In genomic region chr21:36725793-36726386, GRCh38 we compare ENCODE assay signal across 20 cellular contexts. TPM values are rescaled to one million over a fixed set of nuclear protein-coding genes. Genes with fewer than 3 reads are reported as not detected.
DNase-seq lines count a peak whose midpoint lies in the region; ATAC-seq and TF ChIP-seq lines count a peak whose summit lies in the region.
"Had no signal": no experiment of that assay in that cellular context is flagged by ENCODE, and none has a peak within 500 bp of the region (broad histone marks: within the 10 kb centered on the region; RNA-seq: fewer than 3 reads in every experiment).

No MANE protein-coding gene starts in this region.

- H3K4me3 ChIP-seq in endodermal cell (ENCODE audit: low read length) (no peak overlapping the region), suprapubic skin (no peak overlapping the region)
- H3K4me3 ChIP-seq: HAP-1, Peyer's patch had no signal

- H3K27ac Mint-ChIP-seq in endodermal cell = no peak overlapping the region
- H3K27ac Mint-ChIP-seq: CD4-positive, alpha-beta T cell had no signal

- peak overlapping the region; percentile 58 for H3K27ac ChIP-seq in VCaP
- H3K27ac ChIP-seq in endodermal cell (ENCODE audit: low read depth, low read length) = no peak overlapping the region
- no peak overlapping the region for H3K27ac ChIP-seq in suprapubic skin
- H3K27ac ChIP-seq: Peyer's patch had no signal

- ATAC-seq in HG02571 (IDR thresholded peaks at IDR 0.05; ENCODE audit: unreplicated experiment) = no peak

- TF ChIP-seq POLR2A in suprapubic skin (IDR thresholded peaks at IDR 0.05) = no peak

- H3K4me1 ChIP-seq in endodermal cell (ENCODE audit: control insufficient read depth, insufficient read depth, low read length) (no peaks in the 10 kb centered on the region), suprapubic skin (no peaks in the 10 kb centered on the region)
- H3K4me1 ChIP-seq: HAP-1, Peyer's patch had no signal

- peaks cover 4% of the 10 kb centered on the region for H3K4me1 Mint-ChIP-seq in endodermal cell

- no peak overlapping the region for H3K4me3 Mint-ChIP-seq in endodermal cell
- H3K4me3 Mint-ChIP-seq: CD4-positive, alpha-beta T cell had no signal

- no peak for TF ChIP-seq CTCF in VCaP (conservative IDR thresholded peaks at IDR 0.05)
- no peak for TF ChIP-seq CTCF in endodermal cell (conservative IDR thresholded peaks at IDR 0.05)
- no peak for TF ChIP-seq CTCF in suprapubic skin (IDR thresholded peaks at IDR 0.05)

- peak; percentile 31 for DNase-seq in endodermal cell
- DNase-seq in mesenteric fat pad (ENCODE audit: low spot score) = peak; percentile 72
- DNase-seq in suprapubic skin (ENCODE audit: low spot score in 2 of 2) = peak; percentile 34 to 60
- no peak for DNase-seq in DMS153 treated with DMSO at 0.1 percent for 48 hours (lab: John Stamatoyannopoulos, UW; ENCODE audit: unreplicated experiment)
- DNase-seq in stimulated activated CD4-positive, alpha-beta T cell treated with anti-CD3 and anti-CD28 coated beads, Interleukin-1b, Interleukin-23, amount 100 ng/mL, for 48 hours = no peak
- DNase-seq: COR-L47, DMS79 treated with DMSO at 0.1 percent for 48 hours, Kasumi-1, NCI-H1694 treated with DMSO at 0.1 percent for 48 hours, NCI-H2081 treated with DMSO at 0.1 percent for 48 hours, NCI-H2171 treated with DMSO at 0.1 percent for 48 hours, NCI-H524 treated with DMSO at 0.1 percent for 48 hours, NCI-H82 had no signal

- 94 to 95% methylated on average over 11 to 12 of the region's 12 CpGs for WGBS in endodermal cell (ENCODE audit: insufficient coverage in 1 of 2, insufficient read length in 1 of 2), 2 experiments
- 93% methylated on average over 11 of the region's 12 CpGs for WGBS in suprapubic skin

- H3K27me3 Mint-ChIP-seq in endodermal cell (ENCODE audit: insufficient read depth) = peaks cover 58% of the 10 kb centered on the region

- H3K36me3 Mint-ChIP-seq in endodermal cell (ENCODE audit: low read depth) = no peaks in the 10 kb centered on the region

- no peaks in the 10 kb centered on the region for H3K36me3 ChIP-seq in endodermal cell (ENCODE audit: control insufficient read depth, insufficient read depth, low read length)
- H3K36me3 ChIP-seq in suprapubic skin = no peaks in the 10 kb centered on the region
- H3K36me3 ChIP-seq: HAP-1, Peyer's patch had no signal

- H3K9me3 Mint-ChIP-seq in endodermal cell = no peaks in the 10 kb centered on the region
- H3K9me3 Mint-ChIP-seq: CD4-positive, alpha-beta T cell had no signal

- TF ChIP-seq EP300 in suprapubic skin (IDR thresholded peaks at IDR 0.05) = no peak

- no peaks in the 10 kb centered on the region for H3K9me3 ChIP-seq in endodermal cell (ENCODE audit: control insufficient read depth, low read length)
- no peaks in the 10 kb centered on the region for H3K9me3 ChIP-seq in suprapubic skin
- H3K9me3 ChIP-seq: HAP-1, Peyer's patch had no signal

- H3K9ac ChIP-seq in endodermal cell (ENCODE audit: extremely low read depth, low read length, poor library complexity, severe bottlenecking) = no peak overlapping the region

- H3K27me3 ChIP-seq in endodermal cell (ENCODE audit: control insufficient read depth, insufficient read depth, low read length, poor library complexity, severe bottlenecking) = peaks cover 18% of the 10 kb centered on the region
- H3K27me3 ChIP-seq in suprapubic skin = peaks cover 19% of the 10 kb centered on the region
- H3K27me3 ChIP-seq: Peyer's patch had no signal

RNA-seq across cellular contexts. Expression of gene SIM2, which starts 27.0 kb away (rescaled TPM):
- not detected for total RNA-seq in endodermal cell
- not detected for polyA plus RNA-seq in endodermal cell (2013, experiment 1 of 2)
- 0.04 TPM for polyA plus RNA-seq in endodermal cell (2013, experiment 2 of 2)
- not detected for total RNA-seq in mesenteric fat pad
- total RNA-seq in suprapubic skin = 1 to 10 TPM in 1 of 4 donors, not detected in 3; 1.2 TPM
- total RNA-seq: CD4-positive, alpha-beta T cell; OCI-LY7; Peyer's patch had no signal
- polyA plus RNA-seq: BJ had no signal

Comparison
In these comparisons a context has a peak if more than half of its experiments do, and no peak if none do; other contexts are left out.
1. DNase-seq: peak in endodermal cell (single experiment), mesenteric fat pad (single experiment) and suprapubic skin (2 of 2); none in DMS153 treated with DMSO at 0.1 percent for 48 hours (single experiment) and stimulated activated CD4-positive, alpha-beta T cell treated with anti-CD3 and anti-CD28 coated beads, Interleukin-1b, Interleukin-23, amount 100 ng/mL, for 48 hours (single experiment).